20 cellular contexts compared by ENCODE assay signal in the genomic region with DNA sequence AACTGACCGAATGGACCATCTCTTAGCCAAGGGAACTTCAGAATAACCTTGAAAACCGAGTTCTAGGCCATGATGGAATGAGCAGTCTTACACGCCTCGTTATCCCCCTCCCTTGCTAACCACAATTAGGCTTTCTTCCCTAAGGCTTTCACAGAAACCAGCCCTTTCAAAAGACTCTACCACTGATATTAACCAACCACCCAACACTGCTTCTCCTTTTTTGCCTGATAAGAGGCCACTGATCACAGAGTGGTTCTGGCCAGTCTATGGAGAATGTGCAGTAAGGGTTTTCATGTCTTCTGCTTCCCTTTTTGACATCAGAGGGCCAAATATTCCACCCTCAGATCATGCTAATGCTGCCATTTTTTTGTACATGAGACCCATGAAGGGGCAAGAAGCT. TPM values are rescaled to one million over a fixed set of nuclear protein-coding genes. Genes with fewer than 3 reads are reported as not detected.
A peak's percentile ranks its signal among the peaks of the same experiment; 100 is the strongest.
DNase-seq lines count a peak whose midpoint lies in the region; ATAC-seq and TF ChIP-seq lines count a peak whose summit lies in the region.
"Had no signal": no experiment of that assay in that cellular context is flagged by ENCODE, and none has a peak within 500 bp of the region (broad histone marks: within the 10 kb centered on the region; RNA-seq: fewer than 3 reads in every experiment).

No MANE protein-coding gene starts in this region.

- no peak overlapping the region for H2AK5ac ChIP-seq in neuronal stem cell (ENCODE audit: low read depth, low read length)

- H3K4me1 ChIP-seq in PC-3 (ENCODE audit: insufficient read depth, low read length) (peaks cover 43% of the 10 kb centered on the region), mammary epithelial cell (ENCODE audit: insufficient read depth, low read length) (peaks cover 28% of the 10 kb centered on the region), upper lobe of left lung (peaks cover 0 to 19% (median 11%) of the 10 kb centered on the region in 4 donors), neuronal stem cell (ENCODE audit: control insufficient read depth in 2 of 2, insufficient read depth in 1 of 2, low read depth in 1 of 2, low read length in 2 of 2) (no peaks in the 10 kb centered on the region)
- H3K4me1 ChIP-seq: BLaER1, gastroesophageal sphincter had no signal

- peaks cover 15% of the 10 kb centered on the region for H3K4me1 Mint-ChIP-seq in activated CD4-positive, alpha-beta T cell treated with anti-CD3 and anti-CD28 coated beads, Interleukin-2, amount 10 ng/mL, durations not matched to agents 7 days and 5 days
- H3K4me1 Mint-ChIP-seq: neural crest cell had no signal

- ATAC-seq in PC-3 (no peak), upper lobe of left lung (ENCODE audit: low FRiP score in 2 of 2) (peak in 1 of 2 donors; percentile 57)
- ATAC-seq: gastroesophageal sphincter, HCT116 had no signal

- H3K36me3 Mint-ChIP-seq in activated CD4-positive, alpha-beta T cell treated with anti-CD3 and anti-CD28 coated beads, Interleukin-2, amount 10 ng/mL, durations not matched to agents 7 days and 5 days (ENCODE audit: low read depth): no peaks in the 10 kb centered on the region

- H3K9me3 Mint-ChIP-seq in activated CD4-positive, alpha-beta T cell treated with anti-CD3 and anti-CD28 coated beads, Interleukin-2, amount 10 ng/mL, durations not matched to agents 7 days and 5 days: no peaks in the 10 kb centered on the region
- H3K9me3 Mint-ChIP-seq: neural crest cell had no signal

- no peaks in the 10 kb centered on the region for H3K79me1 ChIP-seq in neuronal stem cell (ENCODE audit: low read depth, low read length)

- no TSS peak for BruUV-seq in PC-3 (replicated peaks; lab: Mats Ljungman, UMichigan)
- no TSS peak for BruUV-seq in mammary epithelial cell (replicated peaks; lab: Mats Ljungman, UMichigan)

- in situ Hi-C loops in mammary epithelial cell (cut with MboI; ENCODE audit: low sequenced_read_pairs in 2 of 2): no loop called here

- H3K4me3 ChIP-seq in PC-3 (ENCODE audit: low read length) (no peak overlapping the region), mammary epithelial cell (replicated peaks in 1 of 3; ENCODE audit: insufficient read depth in 1 of 3, low read depth in 2 of 3, low read length in 3 of 3) (no peak overlapping the region), upper lobe of left lung (no peak overlapping the region), neuronal stem cell (ENCODE audit: low read length in 2 of 2) (no peak overlapping the region)
- H3K4me3 ChIP-seq: BLaER1, gastroesophageal sphincter, SK-N-MC had no signal

- no peaks in the 10 kb centered on the region for H3K36me3 ChIP-seq in PC-3 (ENCODE audit: low read depth, low read length)
- no peaks in the 10 kb centered on the region for H3K36me3 ChIP-seq in mammary epithelial cell (ENCODE audit: insufficient read depth, low read length)
- no peaks in the 10 kb centered on the region for H3K36me3 ChIP-seq in upper lobe of left lung
- H3K36me3 ChIP-seq in neuronal stem cell (replicated peaks in 1 of 2; ENCODE audit: control insufficient read depth in 2 of 2, insufficient read depth in 2 of 2, low read length in 2 of 2): no peaks in the 10 kb centered on the region
- H3K36me3 ChIP-seq: BLaER1, gastroesophageal sphincter had no signal

- no peaks in the 10 kb centered on the region for H3K79me2 ChIP-seq in PC-3 (ENCODE audit: low read length)
- no peaks in the 10 kb centered on the region for H3K79me2 ChIP-seq in mammary epithelial cell (ENCODE audit: insufficient read depth, low read length)

- intact Hi-C loops in PC-3 (cut with micrococcal nuclease) (no loop called here), mammary epithelial cell (cut with micrococcal nuclease) (no loop called here)

- CTCF ChIA-PET in activated CD4-positive, alpha-beta T cell treated with anti-CD3 and anti-CD28 coated beads, Interleukin-2, amount 10 ng/mL, durations not matched to agents 7 days and 5 days (lab: Charles Lee): interaction anchor here (0.6 to 1.6 kb wide), 3 partner anchors 11 to 1022 kb away, joined by 3 read pairs; no protein-coding TSS in a partner anchor
- CTCF ChIA-PET in PC-3 (lab: Charles Lee): no interaction called here
- CTCF ChIA-PET in mammary epithelial cell (lab: Charles Lee; ENCODE audit: low non-redundant PET): interaction anchor here (0.6 kb wide), 1 partner anchor 1651 kb away, joined by 11 read pairs; no protein-coding TSS in a partner anchor

- no peak overlapping the region for H4K91ac ChIP-seq in neuronal stem cell (ENCODE audit: low read depth, low read length, poor library complexity)

- no peak overlapping the region for H3K14ac ChIP-seq in neuronal stem cell (ENCODE audit: low read length)

- H4K20me1 ChIP-seq in PC-3 (ENCODE audit: low read length): no peaks in the 10 kb centered on the region
- H4K20me1 ChIP-seq in mammary epithelial cell (ENCODE audit: insufficient read depth, low read length): no peaks in the 10 kb centered on the region
- H4K20me1 ChIP-seq: BLaER1 had no signal

- no peak overlapping the region for H2BK120ac ChIP-seq in neuronal stem cell (ENCODE audit: low read depth, low read length)

- dilution Hi-C loops in mammary epithelial cell (cut with HindIII; ENCODE audit: low sequenced_read_pairs): no loop called here

- H3K4me3 Mint-ChIP-seq in activated CD4-positive, alpha-beta T cell treated with anti-CD3 and anti-CD28 coated beads, Interleukin-2, amount 10 ng/mL, durations not matched to agents 7 days and 5 days: no peak overlapping the region
- H3K4me3 Mint-ChIP-seq: activated CD4-positive, alpha-beta T cell treated with anti-CD3 and anti-CD28 coated beads, Interleukin-2, amount 10 ng/mL, durations not matched to agents 24 days and 14 days; neural crest cell had no signal

- H3K27ac Mint-ChIP-seq in activated CD4-positive, alpha-beta T cell treated with anti-CD3 and anti-CD28 coated beads, Interleukin-2, amount 10 ng/mL, durations not matched to agents 7 days and 5 days: peak overlapping the region; percentile 39
- H3K27ac Mint-ChIP-seq: activated CD4-positive, alpha-beta T cell treated with anti-CD3 and anti-CD28 coated beads, Interleukin-2, amount 10 ng/mL, durations not matched to agents 24 days and 14 days had no signal

- no peak overlapping the region for H3K4ac ChIP-seq in neuronal stem cell (ENCODE audit: low read length)

- WGBS in mammary epithelial cell (ENCODE audit: low coverage, missing lambda C conversion rate): 90% methylated on average over 4 of the region's 4 CpGs
- 70 to 76% methylated on average over 4 of the region's 4 CpGs for WGBS in upper lobe of left lung, 2 donors
- no CpG with 5 or more reads among the region's 4 CpGs for WGBS in neuronal stem cell (ENCODE audit: extremely low coverage in 2 of 2, insufficient read length in 2 of 2, insufficient replicate concordance in 1 of 2), 2 donors

- DNase-seq in activated CD4-positive, alpha-beta T cell treated with anti-CD3 and anti-CD28 coated beads, Interleukin-2, amount 10 ng/mL, durations not matched to agents 7 days and 5 days: no peak
- no peak for DNase-seq in activated CD4-positive, alpha-beta T cell treated with anti-CD3 and anti-CD28 coated beads for 1 hour
- DNase-seq in PC-3 (no peak), mammary epithelial cell (no peak), upper lobe of left lung (no peak), neuronal stem cell (ENCODE audit: low spot score) (no peak), kidney glomerular epithelial cell (lab: John Stamatoyannopoulos, UW) (no peak)
- no peak for DNase-seq in activated CD8-positive, alpha-beta memory T cell treated with anti-CD3 and anti-CD28 coated beads for 24 hours
- DNase-seq: activated CD4-positive, alpha-beta T cell treated with anti-CD3 and anti-CD28 coated beads, Interleukin-2, amount 10 ng/mL, durations not matched to agents 24 days and 14 days; activated CD8-positive, alpha-beta memory T cell treated with anti-CD3 and anti-CD28 coated beads, Interleukin-2, amount 50 U/mL, for 48 hours; IMR-90; left cardiac atrium; NCI-H1105; NCI-H524 had no signal

- H3K23ac ChIP-seq in neuronal stem cell (ENCODE audit: low read depth, low read length, poor library complexity): no peak overlapping the region

- no peaks in the 10 kb centered on the region for H3K9me2 ChIP-seq in PC-3 (replicated peaks; ENCODE audit: low read length)

- POLR2A ChIA-PET in activated CD4-positive, alpha-beta T cell treated with anti-CD3 and anti-CD28 coated beads, Interleukin-2, amount 10 ng/mL, durations not matched to agents 7 days and 5 days (lab: Charles Lee): no interaction called here
- POLR2A ChIA-PET in PC-3 (lab: Charles Lee; ENCODE audit: unreplicated experiment): interaction anchor here (0.6 to 0.8 kb wide), 2 partner anchors 111 to 183 kb away, joined by 3 to 4 read pairs; no protein-coding TSS in a partner anchor

- no peak overlapping the region for H2BK12ac ChIP-seq in neuronal stem cell (ENCODE audit: low read length)

- peaks cover 8% of the 10 kb centered on the region for H3F3A ChIP-seq in PC-3 (ENCODE audit: low read length, unreplicated experiment)

- no peaks in the 10 kb centered on the region for H3K9me3 ChIP-seq in PC-3 (ENCODE audit: low read length)
- no peaks in the 10 kb centered on the region for H3K9me3 ChIP-seq in mammary epithelial cell (replicated peaks; ENCODE audit: insufficient read depth, low read length)
- no peaks in the 10 kb centered on the region for H3K9me3 ChIP-seq in upper lobe of left lung
- no peaks in the 10 kb centered on the region for H3K9me3 ChIP-seq in neuronal stem cell (replicated peaks in 1 of 2; ENCODE audit: control insufficient read depth in 2 of 2, insufficient read depth in 1 of 2, low read depth in 1 of 2, low read length in 2 of 2)
- H3K9me3 ChIP-seq: BLaER1, gastroesophageal sphincter had no signal

- TF ChIP-seq EP300 in upper lobe of left lung (IDR thresholded peaks at IDR 0.05): no peak

- H3K18ac ChIP-seq in neuronal stem cell (ENCODE audit: low read length): no peak overlapping the region

- TF ChIP-seq CTCF in PC-3 (conservative IDR thresholded peaks at IDR 0.05; ENCODE audit: low read depth, low read length) (no peak), mammary epithelial cell (conservative IDR thresholded peaks at IDR 0.05 in 1 of 2, IDR thresholded peaks at IDR 0.05 in 1 of 2; ENCODE audit: extremely low read depth in 1 of 2, insufficient read depth in 1 of 2, low read depth in 1 of 2, low read length in 2 of 2) (no peak), upper lobe of left lung (IDR thresholded peaks at IDR 0.05) (no peak)

- H3K4me2 ChIP-seq in PC-3 (ENCODE audit: low read length) (peak overlapping the region; percentile 86), mammary epithelial cell (ENCODE audit: insufficient read depth, low read depth, low read length) (no peak overlapping the region), neuronal stem cell (ENCODE audit: insufficient read depth, low read length, poor library complexity, severe bottlenecking) (no peak overlapping the region)
- H3K4me2 ChIP-seq: BLaER1 had no signal

- no peak overlapping the region for H4K8ac ChIP-seq in neuronal stem cell (ENCODE audit: low read depth, low read length)

- H2AFZ ChIP-seq in PC-3 (ENCODE audit: low read length) (no peak overlapping the region), mammary epithelial cell (ENCODE audit: low read depth, low read length) (peak overlapping the region; percentile 8), neuronal stem cell (ENCODE audit: low read length) (no peak overlapping the region)

- no peak for TF ChIP-seq POLR2A in upper lobe of left lung (IDR thresholded peaks at IDR 0.05)

- H3K27ac ChIP-seq in PC-3 (ENCODE audit: low read length) (peak overlapping the region; percentile 96), mammary epithelial cell (ENCODE audit: insufficient read depth, low read depth, low read length) (peak overlapping the region; percentile 95), upper lobe of left lung (peak overlapping the region; percentile 13 to 68 (median 31)), neuronal stem cell (replicated peaks; ENCODE audit: low read length) (no peak overlapping the region)
- H3K27ac ChIP-seq: 22Rv1, BLaER1, SK-N-MC had no signal

- no peak overlapping the region for H2BK15ac ChIP-seq in neuronal stem cell (ENCODE audit: low read length)

- H3K27me3 ChIP-seq in PC-3 (ENCODE audit: low read length) (no peaks in the 10 kb centered on the region), mammary epithelial cell (ENCODE audit: insufficient read depth, low read length) (no peaks in the 10 kb centered on the region), upper lobe of left lung (no peaks in the 10 kb centered on the region), neuronal stem cell (ENCODE audit: control insufficient read depth in 3 of 3, insufficient read depth in 3 of 3, low read depth in 1 of 3, low read length in 3 of 3) (peaks cover 0 to 8% (median 0%) of the 10 kb centered on the region in 3 experiments)
- H3K27me3 ChIP-seq: BLaER1, gastroesophageal sphincter had no signal

- H3K9ac ChIP-seq in PC-3 (ENCODE audit: low read length) (peak overlapping the region; percentile 44), mammary epithelial cell (ENCODE audit: insufficient read depth, low read length) (no peak overlapping the region), neuronal stem cell (ENCODE audit: low read depth, low read length, poor library complexity) (no peak overlapping the region)
- H3K9ac ChIP-seq: BLaER1 had no signal

- no peaks in the 10 kb centered on the region for H3K27me3 Mint-ChIP-seq in activated CD4-positive, alpha-beta T cell treated with anti-CD3 and anti-CD28 coated beads, Interleukin-2, amount 10 ng/mL, durations not matched to agents 7 days and 5 days
- H3K27me3 Mint-ChIP-seq: activated CD4-positive, alpha-beta T cell treated with anti-CD3 and anti-CD28 coated beads, Interleukin-2, amount 10 ng/mL, durations not matched to agents 24 days and 14 days had no signal

- no peak overlapping the region for H2BK5ac ChIP-seq in neuronal stem cell (ENCODE audit: low read length)

RNA-seq across cellular contexts. Expression of gene MCF2L2, which starts 59.3 kb away (rescaled TPM):
- total RNA-seq in activated CD4-positive, alpha-beta T cell treated with anti-CD3 and anti-CD28 coated beads, Interleukin-2, amount 10 ng/mL, durations not matched to agents 7 days and 5 days: 1 to 10 TPM; 3.6 to 5.4 TPM
- total RNA-seq in PC-3 (2014; rRNA removed) (3.6 and 3.9 TPM in 2 replicates), mammary epithelial cell (1 to 10 TPM; 2.0 to 2.7 TPM), upper lobe of left lung (1 to 10 TPM in 4 of 6 donors, under 1 TPM in 2; 0.22 to 2.0 (median 1.2) TPM)
- polyA plus RNA-seq in mammary epithelial cell: 0.26 TPM
- not detected for polyA minus RNA-seq in mammary epithelial cell
- 2.0 TPM for polyA plus RNA-seq in neuronal stem cell (2013, experiment 1 of 2)
- 2.0 TPM for polyA plus RNA-seq in neuronal stem cell (2013, experiment 2 of 2)
- polyA plus RNA-seq: IMR-90 had no signal
